In genomic region chr19:3333020-3333583, GRCh38 we compare ENCODE assay signal across 1 cellular context.
TF ChIP-seq lines count a peak whose summit lies in the region.

No MANE protein-coding gene starts in this region.

TF ChIP-seq in K562, 482 proteins besides CTCF, POLR2A, EP300 and RAD21 (continued from another document):
- no peak for TF ChIP-seq SAP30 (IDR thresholded peaks at IDR 0.05; ENCODE audit: borderline replicate concordance, insufficient read depth, low read depth, low read length, poor library complexity, severe bottlenecking)
- TF ChIP-seq NCOA6 (IDR thresholded peaks at IDR 0.05), result no peak
- no peak for TF ChIP-seq MAX (CRISPR knock-in tag; IDR thresholded peaks at IDR 0.05)
- 0 out of 4 replicates have a peak, but pooled peaks of 1 of the 2 experiments have one; percentile 20 for TF ChIP-seq MCM7 (IDR thresholded peaks at IDR 0.05)
